ENCODE assay signal across 1 cellular context in genomic region chr19:55386515-55386947, GRCh38.
TF ChIP-seq lines count a peak whose summit lies in the region.

No MANE protein-coding gene starts in this region.

TF ChIP-seq in HepG2, 621 proteins besides CTCF, POLR2A, EP300 and RAD21:
- TF ChIP-seq HOXA5 (CRISPR knock-in tag; IDR thresholded peaks at IDR 0.05): 0 out of 2 replicates have a peak, but pooled peaks have one; percentile 10
- no peak for TF ChIP-seq PREB (CRISPR knock-in tag; IDR thresholded peaks at IDR 0.05)
- no peak for TF ChIP-seq MYPOP (CRISPR knock-in tag; IDR thresholded peaks at IDR 0.05)
- TF ChIP-seq ATF5 (CRISPR knock-in tag; IDR thresholded peaks at IDR 0.05; ENCODE audit: low read depth): 0 out of 2 replicates have a peak, but pooled peaks have one; percentile 16
- TF ChIP-seq NFE2L2 (IDR thresholded peaks at IDR 0.05; ENCODE audit: low read length): no peak
- no peak for TF ChIP-seq ZNF318 (CRISPR knock-in tag; IDR thresholded peaks at IDR 0.05)
- TF ChIP-seq FOSL2 (CRISPR knock-in tag; IDR thresholded peaks at IDR 0.05): no peak
- 0 out of 2 replicates have a peak, but pooled peaks have one; percentile 10 for TF ChIP-seq ZNF672 (CRISPR knock-in tag; IDR thresholded peaks at IDR 0.05)
- TF ChIP-seq ZNF383 (CRISPR knock-in tag; IDR thresholded peaks at IDR 0.05; ENCODE audit: borderline replicate concordance): peak; percentile 92; the same call in 1 of the 2 replicates
- TF ChIP-seq ZNF18 (CRISPR knock-in tag; IDR thresholded peaks at IDR 0.05; ENCODE audit: insufficient replicate concordance): peak; percentile 30
- no peak for TF ChIP-seq ZNF644 (CRISPR knock-in tag; IDR thresholded peaks at IDR 0.05; ENCODE audit: low read depth)
- no peak for TF ChIP-seq FOXA3 (CRISPR knock-in tag; IDR thresholded peaks at IDR 0.05)
- peak; percentile 37; the same call in 1 of the 2 replicates for TF ChIP-seq ZNF687 (CRISPR knock-in tag; IDR thresholded peaks at IDR 0.05)
- TF ChIP-seq ZNF224 (CRISPR knock-in tag; IDR thresholded peaks at IDR 0.05): no peak
- no peak for TF ChIP-seq KDM5B (CRISPR knock-in tag; IDR thresholded peaks at IDR 0.05; ENCODE audit: borderline replicate concordance)
- no peak for TF ChIP-seq STAG1 (CRISPR knock-in tag; IDR thresholded peaks at IDR 0.05)
- 0 out of 2 replicates have a peak, but pooled peaks have one; percentile 5 for TF ChIP-seq ZNF274 (CRISPR knock-in tag; IDR thresholded peaks at IDR 0.05)
- TF ChIP-seq ZKSCAN8 (CRISPR knock-in tag; IDR thresholded peaks at IDR 0.05; ENCODE audit: borderline replicate concordance): no peak
- 0 out of 2 replicates have a peak, but pooled peaks have one; percentile 17 for TF ChIP-seq PITX1 (CRISPR knock-in tag; IDR thresholded peaks at IDR 0.05)
- 0 out of 2 replicates have a peak, but pooled peaks have one; percentile 14 for TF ChIP-seq HOXD1 (CRISPR knock-in tag; IDR thresholded peaks at IDR 0.05)
- TF ChIP-seq ZNF576 (CRISPR knock-in tag; IDR thresholded peaks at IDR 0.05): no peak
- 0 out of 2 replicates have a peak, but pooled peaks have one; percentile 3 for TF ChIP-seq SKIL (CRISPR knock-in tag; IDR thresholded peaks at IDR 0.05; ENCODE audit: borderline replicate concordance)
- no peak for TF ChIP-seq ADNP (CRISPR knock-in tag; IDR thresholded peaks at IDR 0.05)
- TF ChIP-seq ZNF678 (CRISPR knock-in tag; IDR thresholded peaks at IDR 0.05): 0 out of 2 replicates have a peak, but pooled peaks have one; percentile 73
- TF ChIP-seq FOXP1 (IDR thresholded peaks at IDR 0.05): no peak
- TF ChIP-seq FOXP1 (CRISPR knock-in tag; IDR thresholded peaks at IDR 0.05): no peak
- 0 out of 2 replicates have a peak, but pooled peaks have one; percentile 24 for TF ChIP-seq ZFP82 (CRISPR knock-in tag; IDR thresholded peaks at IDR 0.05; ENCODE audit: borderline replicate concordance)
- peak; percentile 38; the same call in 1 of the 2 replicates for TF ChIP-seq PAX8 (CRISPR knock-in tag; IDR thresholded peaks at IDR 0.05; ENCODE audit: borderline replicate concordance)
- no peak for TF ChIP-seq ZBTB26 (CRISPR knock-in tag; IDR thresholded peaks at IDR 0.05; ENCODE audit: borderline replicate concordance)
- no peak for TF ChIP-seq ZC3H13 (CRISPR knock-in tag; IDR thresholded peaks at IDR 0.05)
- no peak for TF ChIP-seq PLSCR1 (CRISPR knock-in tag; IDR thresholded peaks at IDR 0.05; ENCODE audit: borderline replicate concordance)
- TF ChIP-seq ZNF484 (CRISPR knock-in tag; IDR thresholded peaks at IDR 0.05; ENCODE audit: borderline replicate concordance, low read depth): 0 out of 2 replicates have a peak, but pooled peaks have one; percentile 35
